ENCODE assay signal across 21 cellular contexts in the genomic region with DNA sequence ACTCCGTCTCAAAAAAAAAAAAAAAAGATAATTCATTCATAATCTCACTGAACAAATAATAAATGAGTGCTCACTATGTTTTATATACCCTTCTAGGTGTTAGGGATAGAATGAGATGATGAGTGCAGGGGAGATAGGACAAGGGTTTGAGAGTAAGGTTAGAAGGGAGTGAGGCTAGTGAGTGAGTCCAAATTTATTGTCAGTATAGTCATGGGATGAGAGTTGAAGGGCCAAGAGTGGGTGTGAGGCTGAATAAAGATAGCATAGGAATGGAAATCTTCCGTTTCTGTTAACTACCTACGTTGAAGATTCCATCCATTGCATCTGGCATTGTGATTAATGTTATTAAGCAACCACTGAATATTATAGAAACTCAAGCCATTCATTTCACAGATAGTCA. TPM values are rescaled to one million over a fixed set of nuclear protein-coding genes. Genes with fewer than 3 reads are reported as not detected.
"Had no signal": no experiment of that assay in that cellular context is flagged by ENCODE, and none has a peak within 500 bp of the region (broad histone marks: within the 10 kb centered on the region; RNA-seq: fewer than 3 reads in every experiment).

No MANE protein-coding gene starts in this region.

- H3K4me3 ChIP-seq: adrenal gland, body of pancreas, heart right ventricle, lung, neural progenitor cell, ovary, thoracic aorta had no signal

- H3K36me3 Mint-ChIP-seq: neural progenitor cell had no signal

- H3K27ac Mint-ChIP-seq: neural progenitor cell had no signal

- H3K27ac ChIP-seq: adrenal gland, body of pancreas, epithelial cell of prostate, heart right ventricle, ovary, thoracic aorta had no signal

- H3K27me3 Mint-ChIP-seq: activated naive CD4-positive, alpha-beta T cell treated with anti-CD3 and anti-CD28 coated beads, Interleukin-2, amount 50 U/mL, for 24 hours had no signal

- H2AFZ ChIP-seq: neural progenitor cell had no signal

- H3K4me3 Mint-ChIP-seq: activated naive CD4-positive, alpha-beta T cell treated with anti-CD3 and anti-CD28 coated beads, Interleukin-2, amount 50 U/mL, for 24 hours; neural progenitor cell had no signal

- ATAC-seq: body of pancreas, left colon had no signal

- H3K9ac ChIP-seq: neural progenitor cell had no signal

- H3K27me3 ChIP-seq: adrenal gland, body of pancreas, heart right ventricle, neural progenitor cell, ovary had no signal

- DNase-seq: activated CD4-positive, alpha-beta T cell treated with anti-CD3 and anti-CD28 coated beads, Interleukin-2, amount 50 U/mL, for 48 hours; adrenal gland; body of pancreas; central memory CD4-positive, alpha-beta T cell; cortex of kidney; effector memory CD4-positive, alpha-beta T cell; heart right ventricle; left colon; midbrain; ovary; stimulated activated CD4-positive, alpha-beta T cell treated with anti-CD3 and anti-CD28 coated beads, Interleukin-12 subunit alpha, Interleukin-12 subunit beta, amount 100 ng/mL, for 4 hours; stimulated activated CD4-positive, alpha-beta T cell treated with anti-CD3 and anti-CD28 coated beads, Interleukin-2, amount 100 ng/mL, for 24 hours; T-helper 1 cell had no signal

- H3K36me3 ChIP-seq: adrenal gland, heart right ventricle, neural progenitor cell, ovary, thoracic aorta had no signal

- H3K9me3 ChIP-seq: adrenal gland, body of pancreas, heart right ventricle, ovary, thoracic aorta had no signal

- H3K9me3 Mint-ChIP-seq: activated naive CD4-positive, alpha-beta T cell treated with anti-CD3 and anti-CD28 coated beads, Interleukin-2, amount 50 U/mL, for 24 hours; neural progenitor cell had no signal

RNA-seq across cellular contexts. Expression of a gene that starts 25.6 kb away (rescaled TPM):
- total RNA-seq: body of pancreas, fibroblast of lung, lung, ovary, thoracic aorta had no signal
- polyA plus RNA-seq: heart right ventricle, lung, urinary bladder had no signal

RNA-seq across cellular contexts. Expression of a gene that starts 54.2 kb away (rescaled TPM):
- total RNA-seq: body of pancreas, frontal cortex, heart right ventricle, lung, ovary, thoracic aorta, urinary bladder had no signal
- polyA plus RNA-seq: ovary, urinary bladder had no signal
